ENCODE assay signal across 1 cellular context in genomic region chr17:31509095-31509804, GRCh38.
TF ChIP-seq lines count a peak whose summit lies in the region.

No MANE protein-coding gene starts in this region.

TF ChIP-seq in H1, 55 proteins besides CTCF, POLR2A, EP300 and RAD21 (continued from another document):
- TF ChIP-seq E2F6 (IDR thresholded peaks at IDR 0.05): no peak
- TF ChIP-seq USF2 (IDR thresholded peaks at IDR 0.05; ENCODE audit: low read length): no peak
- TF ChIP-seq SUZ12 (IDR thresholded peaks at IDR 0.05; ENCODE audit: low read length): no peak
- TF ChIP-seq RXRA (IDR thresholded peaks at IDR 0.05; ENCODE audit: insufficient read depth, low read depth, low read length): no peak
